Comparison of ENCODE assay signal across 15 cellular contexts in the genomic region with DNA sequence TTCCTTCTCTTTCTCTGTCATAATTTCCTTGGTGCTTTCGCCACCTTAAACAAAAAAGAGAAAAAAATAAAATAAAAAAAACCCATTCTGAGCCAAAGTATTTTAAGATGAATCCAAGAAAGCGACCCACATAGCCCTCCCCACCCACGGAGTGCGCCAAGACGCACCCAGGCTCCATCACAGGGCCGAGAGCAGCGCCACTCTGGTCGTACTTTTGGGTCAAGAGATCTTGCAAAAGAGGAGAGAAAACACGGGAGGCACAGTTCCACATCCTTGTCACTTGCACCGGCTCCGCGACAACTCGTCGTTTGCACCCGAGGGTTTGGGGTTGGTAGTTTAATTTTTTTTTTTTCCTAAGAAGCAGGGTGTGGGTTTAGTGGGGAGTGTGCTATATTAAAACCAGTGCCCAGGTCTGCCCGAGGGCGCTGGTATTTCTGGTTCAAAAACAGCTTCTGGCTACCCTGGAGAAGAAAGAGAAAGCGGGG. TPM values are rescaled to one million over a fixed set of nuclear protein-coding genes. Genes with fewer than 3 reads are reported as not detected.
DNase-seq lines count a peak whose midpoint lies in the region; ATAC-seq, FAIRE-seq and TF ChIP-seq lines count a peak whose summit lies in the region.
"Had no signal": no experiment of that assay in that cellular context is flagged by ENCODE, and none has a peak within 500 bp of the region (broad histone marks: within the 10 kb centered on the region; RNA-seq: fewer than 3 reads in every experiment).

No MANE protein-coding gene starts in this region.

- peak overlapping the region; percentile 98 for H3K4me2 ChIP-seq in HepG2 (ENCODE audit: low read depth, low read length)

- peaks cover 66% of the 10 kb centered on the region for H3K4me1 Mint-ChIP-seq in WTC11

- H3K9me3 ChIP-seq in HepG2 (ENCODE audit: low read length) (no peaks in the 10 kb centered on the region), right lobe of liver (no peaks in the 10 kb centered on the region), iPS-15b (ENCODE audit: control insufficient read depth, insufficient read depth, low read length) (no peaks in the 10 kb centered on the region), suprapubic skin (no peaks in the 10 kb centered on the region)
- H3K9me3 ChIP-seq: uterus had no signal

- no peaks in the 10 kb centered on the region for H3K9me3 Mint-ChIP-seq in WTC11

- H2AFZ ChIP-seq in HepG2 (ENCODE audit: low read length) = no peak overlapping the region

- H3K27ac ChIP-seq in HepG2 (ENCODE audit: extremely low read length, insufficient read depth, low read length) (no peak overlapping the region), right lobe of liver (no peak overlapping the region), suprapubic skin (no peak overlapping the region)
- H3K27ac ChIP-seq: uterus had no signal

- no peaks in the 10 kb centered on the region for H3K36me3 ChIP-seq in HepG2 (replicated peaks in 1 of 2; ENCODE audit: control insufficient read depth in 1 of 2, insufficient read depth in 2 of 2, low read length in 2 of 2)
- H3K36me3 ChIP-seq in right lobe of liver = no peaks in the 10 kb centered on the region
- no peaks in the 10 kb centered on the region for H3K36me3 ChIP-seq in iPS-15b (ENCODE audit: control insufficient read depth, insufficient read depth, low read length)
- no peaks in the 10 kb centered on the region for H3K36me3 ChIP-seq in suprapubic skin
- H3K36me3 ChIP-seq: uterus had no signal

- H3K27me3 ChIP-seq in HepG2 (ENCODE audit: control insufficient read depth in 1 of 2, insufficient read depth in 2 of 2, low read length in 2 of 2) = peaks cover 20 to 88% of the 10 kb centered on the region in 2 experiments
- H3K27me3 ChIP-seq in right lobe of liver = peaks cover 28 to 61% of the 10 kb centered on the region in 2 donors
- H3K27me3 ChIP-seq in iPS-15b (ENCODE audit: control insufficient read depth, insufficient read depth, low read length) = peaks cover 92% of the 10 kb centered on the region
- peaks cover 99% of the 10 kb centered on the region for H3K27me3 ChIP-seq in suprapubic skin

- peaks cover 3% of the 10 kb centered on the region; the same call in 1 of the 2 replicates for H4K20me1 ChIP-seq in HepG2 (ENCODE audit: insufficient read depth, low read length)

- CTCF ChIA-PET in HepG2 (lab: Yijun Ruan, JAX; ENCODE audit: low intra/inter-chr PET ratio, low total read pairs) (no interaction called here), WTC11 (lab: Charles Lee) (no interaction called here)

- TF ChIP-seq POLR2A in HepG2 (IDR thresholded peaks at IDR 0.05; ENCODE audit: insufficient read depth in 1 of 2, low read depth in 2 of 2, low read length in 2 of 2) = no peak
- TF ChIP-seq POLR2A in right lobe of liver (IDR thresholded peaks at IDR 0.05) = no peak
- TF ChIP-seq POLR2A in suprapubic skin (IDR thresholded peaks at IDR 0.05) = no peak

- WGBS in HepG2 (ENCODE audit: low lambda C conversion rate) = 33% methylated on average over 18 of the region's 18 CpGs
- 4% methylated on average over 18 of the region's 18 CpGs for WGBS in right lobe of liver (ENCODE audit: insufficient coverage, low coverage, low lambda C conversion rate, missing lambda C conversion rate)
- WGBS in suprapubic skin = 21% methylated on average over 18 of the region's 18 CpGs

- H3K27ac Mint-ChIP-seq in WTC11 = no peak overlapping the region

- H3K79me2 ChIP-seq in HepG2 (ENCODE audit: insufficient read depth, low read length) = no peaks in the 10 kb centered on the region

- intact Hi-C loops in HepG2 (cut with micrococcal nuclease; ENCODE audit: unreplicated experiment) (loop anchor here (1.0 to 5.0 kb wide), 2 partner anchors 86 to 262 kb away; a partner anchor contains a TSS), right lobe of liver (cut with DNase I) (no loop called here)

- DNase-seq in HepG2 (ENCODE audit: low spot score) (no peak), right lobe of liver (no peak), WTC11 (ENCODE audit: low spot score) (no peak), suprapubic skin (ENCODE audit: low spot score in 2 of 2) (no peak), GOT3 (lab: John Stamatoyannopoulos, UW) (no peak), NCI-H128 (lab: John Stamatoyannopoulos, UW; ENCODE audit: unreplicated experiment) (no peak)
- DNase-seq: activated CD4-positive, alpha-beta T cell treated with anti-CD3 and anti-CD28 coated beads, Interleukin-2, amount 50 U/mL, for 4 hours; anterior cingulate cortex; effector CD4-positive, alpha-beta T cell; NCI-H226; SIG-M5; uterus had no signal

- H3K4me1 ChIP-seq in HepG2 (ENCODE audit: insufficient read depth, low read length) (peaks cover 60% of the 10 kb centered on the region), right lobe of liver (peaks cover 0 to 34% (median 0%) of the 10 kb centered on the region in 4 donors), iPS-15b (ENCODE audit: control insufficient read depth, insufficient read depth, low read length) (peaks cover 44% of the 10 kb centered on the region), suprapubic skin (peaks cover 61% of the 10 kb centered on the region)

- POLR2A ChIA-PET in HepG2 (lab: Yijun Ruan, JAX) = no interaction called here
- POLR2A ChIA-PET in WTC11 (lab: Charles Lee) = no interaction called here

- H3K27me3 Mint-ChIP-seq in WTC11 (ENCODE audit: low read depth) = peaks cover 99% of the 10 kb centered on the region

- no peak for TF ChIP-seq EP300 in HepG2 (IDR thresholded peaks at IDR 0.05; ENCODE audit: low read depth in 2 of 2, low read length in 2 of 2)
- TF ChIP-seq EP300 in HepG2 (CRISPR knock-in tag; IDR thresholded peaks at IDR 0.05; ENCODE audit: borderline replicate concordance) = no peak
- no peak for TF ChIP-seq EP300 in suprapubic skin (IDR thresholded peaks at IDR 0.05)

- H3K9ac ChIP-seq in HepG2 (ENCODE audit: insufficient read depth, low read depth, low read length) = no peak overlapping the region
- no peak overlapping the region for H3K9ac ChIP-seq in iPS-15b (ENCODE audit: low read depth, low read length)

- BruUV-seq in HepG2 (replicated peaks; lab: Mats Ljungman, UMichigan) = no TSS peak

- ATAC-seq in HepG2 = no peak
- no peak for ATAC-seq in right lobe of liver
- no peak for ATAC-seq in WTC11
- ATAC-seq in GM18861 (IDR thresholded peaks at IDR 0.05; ENCODE audit: unreplicated experiment) = no peak

- in situ Hi-C loops in HepG2 (cut with HindIII; ENCODE audit: extremely low pct_ligation_motif_present, low pct_unique_long_range_greater_than_20kb) = loop anchor here (5.0 kb wide), 1 partner anchor 86 kb away; a partner anchor contains a TSS

- TF ChIP-seq CTCF in HepG2 (CRISPR knock-in tag; IDR thresholded peaks at IDR 0.05) (no peak), right lobe of liver (IDR thresholded peaks at IDR 0.05) (no peak), WTC11 (IDR thresholded peaks at IDR 0.05) (no peak), suprapubic skin (IDR thresholded peaks at IDR 0.05) (no peak)

- no peak for FAIRE-seq in HepG2 (lab: Jason Lieb, UNC)

- H3K4me3 Mint-ChIP-seq in WTC11 = peak overlapping the region; percentile 65

- TF ChIP-seq RAD21 in HepG2 (CRISPR knock-in tag; IDR thresholded peaks at IDR 0.05) = no peak

- peak overlapping the region; percentile 35 to 72 (median 63) for H3K4me3 ChIP-seq in HepG2 (replicated peaks in 1 of 3; ENCODE audit: insufficient read depth in 1 of 3, low read depth in 2 of 3, low read length in 3 of 3)
- H3K4me3 ChIP-seq in right lobe of liver = no peak overlapping the region
- H3K4me3 ChIP-seq in iPS-15b (ENCODE audit: low read depth, low read length) = peak overlapping the region; percentile 36
- peak overlapping the region; percentile 25 for H3K4me3 ChIP-seq in suprapubic skin
- H3K4me3 ChIP-seq: uterus had no signal

- no peaks in the 10 kb centered on the region for H3K36me3 Mint-ChIP-seq in WTC11

TF ChIP-seq in HepG2, 621 proteins besides CTCF, POLR2A, EP300 and RAD21:
- TF ChIP-seq CBX2 (IDR thresholded peaks at IDR 0.05; ENCODE audit: low read depth, low read length) (peak; percentile 84; the same call in 1 of the 2 replicates), CBX2 (CRISPR knock-in tag; IDR thresholded peaks at IDR 0.05; ENCODE audit: low read depth) (no peak), ZNF724P (CRISPR knock-in tag; IDR thresholded peaks at IDR 0.05; ENCODE audit: borderline replicate concordance) (no peak)

TF ChIP-seq in WTC11, 78 proteins besides CTCF, POLR2A, EP300 and RAD21 (continues in another document):
- TF ChIP-seq NFYB (CRISPR knock-in tag; conservative IDR thresholded peaks at IDR 0.05; ENCODE audit: low read depth) = no peak
- no peak for TF ChIP-seq ZNF263 (CRISPR knock-in tag; IDR thresholded peaks at IDR 0.05; ENCODE audit: low read depth)
- TF ChIP-seq NFE2L1 (CRISPR knock-in tag; IDR thresholded peaks at IDR 0.05) = no peak
- no peak for TF ChIP-seq PRRX2 (CRISPR knock-in tag; IDR thresholded peaks at IDR 0.05)
- no peak for TF ChIP-seq GABPB1 (CRISPR knock-in tag; IDR thresholded peaks at IDR 0.05)

RNA-seq across cellular contexts. Expression of a gene that starts 1.7 kb away (rescaled TPM):
- total RNA-seq in HepG2 (2016; rRNA removed; fragmentation: Illumina TruSeq; extraction: Trizol) (not detected in 2 replicates), right lobe of liver (not detected), WTC11 (2021) (0.07 to 0.21 TPM in 2 of 3 replicates, not detected in the other), suprapubic skin (1 to 10 TPM in 1 of 4 donors, under 1 TPM in 3; 0.23 to 1.8 (median 0.44) TPM)
- total RNA-seq in HepG2 (2016; cell fraction: cytosol; rRNA removed; fragmentation: Illumina TruSeq; extraction: Trizol; ENCODE audit: low read depth) = not detected in 2 replicates
- total RNA-seq in HepG2 (2016; cell fraction: insoluble cytoplasmic fraction; rRNA removed; fragmentation: Illumina TruSeq; extraction: Trizol) = not detected in 2 replicates
- not detected in 2 replicates for total RNA-seq in HepG2 (2016; cell fraction: membrane; rRNA removed; fragmentation: Illumina TruSeq; extraction: Trizol)
- not detected in 2 replicates for total RNA-seq in HepG2 (2016; cell fraction: nucleus; rRNA removed; fragmentation: Illumina TruSeq; extraction: Trizol)
- not detected in 2 replicates for polyA plus RNA-seq in HepG2 (2011; rRNA removed)
- polyA plus RNA-seq in HepG2 (2011; cell fraction: cytosol; rRNA removed) = not detected in 2 replicates
- polyA plus RNA-seq in HepG2 (2011; cell fraction: nucleus; rRNA removed) = not detected in 2 replicates
- 0.07 TPM in 1 of 2 replicates, not detected in the other for polyA plus RNA-seq in HepG2 (2012)
- not detected in 2 replicates for polyA plus RNA-seq in HepG2 (2016; cell fraction: cytosol; fragmentation: Illumina TruSeq; extraction: Trizol; ENCODE audit: low read depth)
- not detected in 2 replicates for polyA plus RNA-seq in HepG2 (2016; cell fraction: insoluble cytoplasmic fraction; fragmentation: Illumina TruSeq; extraction: Trizol; ENCODE audit: low read depth)
- not detected in 2 replicates for polyA plus RNA-seq in HepG2 (2016; cell fraction: membrane; fragmentation: Illumina TruSeq; extraction: Trizol; ENCODE audit: low read depth)
- polyA plus RNA-seq in HepG2 (2016; cell fraction: nucleus; fragmentation: Illumina TruSeq; extraction: Trizol; ENCODE audit: insufficient read depth, low read depth) = not detected in 2 replicates
- not detected in 2 replicates for polyA minus RNA-seq in HepG2 (2011; rRNA and poly(A)+ RNA removed; ENCODE audit: low replicate concordance)
- polyA minus RNA-seq in HepG2 (2011; cell fraction: cytosol; rRNA and poly(A)+ RNA removed) = not detected in 2 replicates
- not detected in 2 replicates for polyA minus RNA-seq in HepG2 (2011; cell fraction: nucleus; rRNA and poly(A)+ RNA removed)
- total RNA-seq: mesenteric fat pad, uterus had no signal

Comparison
In these comparisons a context has a peak if more than half of its experiments do, and no peak if none do; other contexts are left out.
1. H3K4me3 ChIP-seq: peak in HepG2 (3 of 3), iPS-15b (single experiment) and suprapubic skin (single experiment); none in right lobe of liver (0 of 3).